ENCODE assay signal across 8 cellular contexts in the genomic region with DNA sequence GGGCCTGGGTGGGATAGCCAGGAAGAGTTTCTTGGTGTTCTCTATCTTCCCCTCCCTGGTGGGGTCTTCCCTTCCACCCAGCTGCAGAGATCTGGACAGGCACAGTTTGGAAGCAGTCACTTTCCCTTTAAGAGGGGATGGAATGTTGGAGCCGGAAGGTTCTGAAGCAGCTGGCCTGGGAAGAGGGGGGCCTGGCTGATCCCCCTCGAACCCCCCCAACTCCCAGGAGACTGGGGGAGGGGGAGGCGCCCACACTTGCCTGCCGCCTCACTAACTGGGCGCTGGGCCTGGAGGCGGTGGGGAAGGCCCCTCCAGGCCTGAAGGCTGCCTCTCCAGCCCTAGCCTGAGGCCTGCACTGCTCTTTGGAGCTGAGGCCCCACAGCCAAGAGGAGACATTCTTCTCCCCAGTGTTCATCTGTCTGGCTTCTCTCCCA. TPM values are rescaled to one million over a fixed set of nuclear protein-coding genes. Genes with fewer than 3 reads are reported as not detected.
DNase-seq lines count a peak whose midpoint lies in the region; ATAC-seq and TF ChIP-seq lines count a peak whose summit lies in the region.

No MANE protein-coding gene starts in this region.

- H3K79me2 ChIP-seq in neural progenitor cell (ENCODE audit: low read depth): peaks cover 68% of the 10 kb centered on the region

- CTCF ChIA-PET in activated CD8-positive, alpha-beta T cell treated with anti-CD3 and anti-CD28 coated beads for 36 hours (lab: Charles Lee): interaction anchor here (1.3 to 1.6 kb wide), 4 partner anchors 17 to 93 kb away, joined by 3 to 5 read pairs (median 4); a partner anchor contains a TSS

- no peak for TF ChIP-seq CTCF in activated CD8-positive, alpha-beta T cell treated with anti-CD3 and anti-CD28 coated beads for 36 hours (IDR thresholded peaks at IDR 0.05)
- no peak for TF ChIP-seq CTCF in neural progenitor cell (IDR thresholded peaks at IDR 0.05)

- POLR2A ChIA-PET in activated CD8-positive, alpha-beta T cell treated with anti-CD3 and anti-CD28 coated beads for 36 hours (lab: Charles Lee): interaction anchor here (0.7 to 1.3 kb wide), 3 partner anchors 9 to 356 kb away, joined by 3 to 6 read pairs (median 3); a partner anchor contains a TSS

- H3K9ac ChIP-seq in neural progenitor cell: peak overlapping the region; percentile 87

- H4K20me1 ChIP-seq in neural progenitor cell (ENCODE audit: low read depth): peaks cover 38% of the 10 kb centered on the region

- H3K4me1 ChIP-seq in neural progenitor cell: peaks cover 19% of the 10 kb centered on the region

- peak overlapping the region; percentile 86 for H3K4me2 ChIP-seq in neural progenitor cell

- H3K27ac Mint-ChIP-seq in activated CD8-positive, alpha-beta T cell treated with anti-CD3 and anti-CD28 coated beads for 36 hours: peak overlapping the region; percentile 82
- H3K27ac Mint-ChIP-seq in neural progenitor cell: peak overlapping the region; percentile 97

- no peaks in the 10 kb centered on the region for H3K36me3 ChIP-seq in neural progenitor cell

- peak overlapping the region; percentile 92 for H3K27ac ChIP-seq in neural progenitor cell

- DNase-seq in C1 segment of cervical spinal cord (lab: John Stamatoyannopoulos, UW): peak in 11 of 14 donors; percentile 19 to 74 (median 44)
- no peak for DNase-seq in activated CD8-positive, alpha-beta T cell treated with anti-CD3 and anti-CD28 coated beads for 36 hours
- peak; percentile 69 for DNase-seq in globus pallidus (ENCODE audit: low spot score)
- DNase-seq in neural progenitor cell (ENCODE audit: low spot score): peak; percentile 80
- no peak for DNase-seq in effector CD4-positive, alpha-beta T cell

- H3K27me3 Mint-ChIP-seq in activated CD8-positive, alpha-beta T cell treated with anti-CD3 and anti-CD28 coated beads for 36 hours: no peaks in the 10 kb centered on the region
- peaks cover 12% of the 10 kb centered on the region for H3K27me3 Mint-ChIP-seq in neural progenitor cell (ENCODE audit: insufficient read depth, low read depth)

- H3K9me3 Mint-ChIP-seq in activated CD8-positive, alpha-beta T cell treated with anti-CD3 and anti-CD28 coated beads for 36 hours: no peaks in the 10 kb centered on the region
- H3K9me3 Mint-ChIP-seq in neural progenitor cell: no peaks in the 10 kb centered on the region

- peaks cover 4% of the 10 kb centered on the region for H3K36me3 Mint-ChIP-seq in activated CD8-positive, alpha-beta T cell treated with anti-CD3 and anti-CD28 coated beads for 36 hours (ENCODE audit: low read depth)
- H3K36me3 Mint-ChIP-seq in neural progenitor cell: peaks cover 4% of the 10 kb centered on the region

- H3K4me1 Mint-ChIP-seq in activated CD8-positive, alpha-beta T cell treated with anti-CD3 and anti-CD28 coated beads for 36 hours (ENCODE audit: low read depth): peaks cover 23% of the 10 kb centered on the region
- H3K4me1 Mint-ChIP-seq in neural progenitor cell: peaks cover 38% of the 10 kb centered on the region

- H3F3A ChIP-seq in neural progenitor cell (ENCODE audit: low read depth): peaks cover 42% of the 10 kb centered on the region

- no peak overlapping the region for H2AFZ ChIP-seq in neural progenitor cell (replicated peaks)

- no peaks in the 10 kb centered on the region for H3K27me3 ChIP-seq in neural progenitor cell

- intact Hi-C loops in activated CD8-positive, alpha-beta T cell treated with anti-CD3 and anti-CD28 coated beads for 36 hours (cut with micrococcal nuclease): no loop called here

- H3K4me3 Mint-ChIP-seq in activated CD8-positive, alpha-beta T cell treated with anti-CD3 and anti-CD28 coated beads for 36 hours: peak overlapping the region; percentile 96
- H3K4me3 Mint-ChIP-seq in neural progenitor cell: peak overlapping the region; percentile 99

- peak; percentile 14 for ATAC-seq in HG03196 (IDR thresholded peaks at IDR 0.05; ENCODE audit: unreplicated experiment)
- ATAC-seq in activated CD8-positive, alpha-beta T cell treated with anti-CD3 and anti-CD28 coated beads for 36 hours: no peak
- ATAC-seq in GM18858 (IDR thresholded peaks at IDR 0.05; ENCODE audit: unreplicated experiment): no peak
- no peak for ATAC-seq in GM19397 (IDR thresholded peaks at IDR 0.05; ENCODE audit: unreplicated experiment)

- no peaks in the 10 kb centered on the region for H3K9me3 ChIP-seq in neural progenitor cell (ENCODE audit: low read depth)

- H3K4me3 ChIP-seq in neural progenitor cell: peak overlapping the region; percentile 100

RNA-seq across cellular contexts. Expression of a gene that starts 1.4 kb away (rescaled TPM):
- total RNA-seq in activated CD8-positive, alpha-beta T cell treated with anti-CD3 and anti-CD28 coated beads for 36 hours: 10 to 100 TPM; 21.2 to 25.9 TPM
- total RNA-seq in neural progenitor cell (ENCODE audit: low replicate concordance): 29.8 and 59.2 TPM in 2 replicates

RNA-seq across cellular contexts. Expression of a gene that starts 18.1 kb away (rescaled TPM):
- 100 to 1,000 TPM; 211 to 223 TPM for total RNA-seq in activated CD8-positive, alpha-beta T cell treated with anti-CD3 and anti-CD28 coated beads for 36 hours
- total RNA-seq in neural progenitor cell (ENCODE audit: low replicate concordance): 309 and 335 TPM in 2 replicates

RNA-seq across cellular contexts. Expression of a gene that starts 21.4 kb away (rescaled TPM):
- 10 to 100 TPM; 59.9 to 64.0 TPM for total RNA-seq in activated CD8-positive, alpha-beta T cell treated with anti-CD3 and anti-CD28 coated beads for 36 hours
- 36.4 and 69.1 TPM in 2 replicates for total RNA-seq in neural progenitor cell (ENCODE audit: low replicate concordance)

RNA-seq across cellular contexts. Expression of a gene that starts 29.5 kb away (rescaled TPM):
- 10 to 100 TPM; 61.3 to 68.7 TPM for total RNA-seq in activated CD8-positive, alpha-beta T cell treated with anti-CD3 and anti-CD28 coated beads for 36 hours
- 22.0 and 30.4 TPM in 2 replicates for total RNA-seq in neural progenitor cell (ENCODE audit: low replicate concordance)

RNA-seq across cellular contexts. Expression of a gene that starts 59.7 kb away (rescaled TPM):
- total RNA-seq in activated CD8-positive, alpha-beta T cell treated with anti-CD3 and anti-CD28 coated beads for 36 hours: not detected
- not detected in 2 replicates for total RNA-seq in neural progenitor cell (ENCODE audit: low replicate concordance)

Comparison
In these comparisons a context has a peak if more than half of its experiments do, and no peak if none do; other contexts are left out.
1. DNase-seq: peak in C1 segment of cervical spinal cord (11 of 14), globus pallidus (single experiment) and neural progenitor cell (single experiment); none in activated CD8-positive, alpha-beta T cell treated with anti-CD3 and anti-CD28 coated beads for 36 hours (single experiment) and effector CD4-positive, alpha-beta T cell (single experiment).